In genomic region chr4:155972098-155972497, GRCh38 we compare ENCODE assay signal across 9 cellular contexts. TPM values are rescaled to one million over a fixed set of nuclear protein-coding genes. Genes with fewer than 3 reads are reported as not detected.
DNase-seq lines count a peak whose midpoint lies in the region; ATAC-seq, FAIRE-seq and TF ChIP-seq lines count a peak whose summit lies in the region.
"Had no signal": no experiment of that assay in that cellular context is flagged by ENCODE, and none has a peak within 500 bp of the region (broad histone marks: within the 10 kb centered on the region; RNA-seq: fewer than 3 reads in every experiment).

No MANE protein-coding gene starts in this region.

- TF ChIP-seq POLR2A in gastroesophageal sphincter (IDR thresholded peaks at IDR 0.05), result no peak
- no peak for TF ChIP-seq POLR2A in testis (IDR thresholded peaks at IDR 0.05)

- H3K9me2 ChIP-seq in SK-N-SH, result no peaks in the 10 kb centered on the region

- H3K4me2 ChIP-seq in SK-N-SH, result no peak overlapping the region

- H4K20me1 ChIP-seq in SK-N-SH (ENCODE audit: insufficient read depth), result no peaks in the 10 kb centered on the region

- H3K79me2 ChIP-seq in SK-N-SH (ENCODE audit: insufficient read depth), result no peaks in the 10 kb centered on the region

- peak; percentile 33 for FAIRE-seq in GM18507 (lab: Jason Lieb, UNC)

- TF ChIP-seq RAD21 in SK-N-SH (IDR thresholded peaks at IDR 0.05; ENCODE audit: low read length), result peak; percentile 54
- TF ChIP-seq RAD21 in liver (IDR thresholded peaks at IDR 0.05), result peak; percentile 61 to 70

- TF ChIP-seq CTCF in SK-N-SH (IDR thresholded peaks at IDR 0.05), result peak; percentile 51
- peak; percentile 21 for TF ChIP-seq CTCF in liver (IDR thresholded peaks at IDR 0.05; ENCODE audit: low read depth, low read length, missing input control)
- peak in 1 of 4 experiments; percentile 29 for TF ChIP-seq CTCF in gastroesophageal sphincter (IDR thresholded peaks at IDR 0.05)
- TF ChIP-seq CTCF in testis (IDR thresholded peaks at IDR 0.05), result no peak

- H3K36me3 ChIP-seq in SK-N-SH (replicated peaks in 1 of 2; ENCODE audit: control insufficient read depth in 1 of 2, insufficient read depth in 2 of 2, low read length in 1 of 2) (no peaks in the 10 kb centered on the region), liver (ENCODE audit: control insufficient read depth in 4 of 4, insufficient read depth in 3 of 4, low read depth in 1 of 4, low read length in 3 of 4) (no peaks in the 10 kb centered on the region), gastroesophageal sphincter (no peaks in the 10 kb centered on the region), testis (ENCODE audit: low read depth, missing control alignments) (no peaks in the 10 kb centered on the region)

- TF ChIP-seq EP300 in SK-N-SH (IDR thresholded peaks at IDR 0.05; ENCODE audit: borderline replicate concordance in 1 of 2, low read depth in 1 of 2, low read length in 1 of 2) (no peak), gastroesophageal sphincter (IDR thresholded peaks at IDR 0.05) (no peak)

- intact Hi-C loops in testis (cut with DNase I; ENCODE audit: low total_unique reads), result no loop called here

- WGBS in SK-N-SH (ENCODE audit: low lambda C conversion rate), result 2% methylated on average over 4 of the region's 4 CpGs
- WGBS in liver, result 29% methylated on average over 4 of the region's 4 CpGs
- WGBS in gastroesophageal sphincter (ENCODE audit: low coverage in 1 of 2), 2 donors, result 67 to 74% methylated on average over 4 of the region's 4 CpGs
- WGBS in testis, 2 donors, result 71 to 76% methylated on average over 4 of the region's 4 CpGs

- H3K27ac ChIP-seq in SK-N-SH (ENCODE audit: low read depth in 2 of 2, low read length in 1 of 2) (no peak overlapping the region), liver (ENCODE audit: low read depth in 1 of 2, low read length in 2 of 2) (no peak overlapping the region), gastroesophageal sphincter (no peak overlapping the region), testis (no peak overlapping the region)

- H3K9ac ChIP-seq in SK-N-SH (no peak overlapping the region), liver (ENCODE audit: low read depth in 1 of 2, low read length in 2 of 2) (no peak overlapping the region)

- POLR2A ChIA-PET in SK-N-SH (lab: Yijun Ruan, JAX), result no interaction called here

- H3K27me3 ChIP-seq in SK-N-SH (ENCODE audit: insufficient read depth), result no peaks in the 10 kb centered on the region; the same call in 1 of the 2 replicates
- H3K27me3 ChIP-seq in liver (ENCODE audit: control insufficient read depth in 4 of 4, insufficient read depth in 4 of 4, low read length in 3 of 4), result peaks cover 0 to 3% (median 0%) of the 10 kb centered on the region in 4 donors
- H3K27me3 ChIP-seq in gastroesophageal sphincter, result no peaks in the 10 kb centered on the region
- no peaks in the 10 kb centered on the region for H3K27me3 ChIP-seq in testis

- H3F3A ChIP-seq in SK-N-SH (replicated peaks; ENCODE audit: insufficient read depth), result no peaks in the 10 kb centered on the region

- H3K9me3 ChIP-seq in SK-N-SH (no peaks in the 10 kb centered on the region), liver (ENCODE audit: control insufficient read depth in 4 of 4, low read length in 3 of 4) (peaks cover 0 to 2% (median 0%) of the 10 kb centered on the region in 4 donors), gastroesophageal sphincter (no peaks in the 10 kb centered on the region), testis (no peaks in the 10 kb centered on the region)

- no peak overlapping the region for H2AFZ ChIP-seq in SK-N-SH (ENCODE audit: low read depth)

- no peak for DNase-seq in GM18507 (ENCODE audit: extremely low spot score, insufficient read length, low read depth)
- DNase-seq in SK-N-SH, result no peak
- DNase-seq in NCI-H1694 (lab: John Stamatoyannopoulos, UW), result no peak
- no peak for DNase-seq in occipital lobe (lab: John Stamatoyannopoulos, UW)
- no peak for DNase-seq in testis
- DNase-seq: naive B cell had no signal

- H3K4me3 ChIP-seq in SK-N-SH (ENCODE audit: low read depth in 2 of 2, low read length in 1 of 2) (no peak overlapping the region), liver (ENCODE audit: low read depth in 1 of 3, low read length in 3 of 3) (no peak overlapping the region), gastroesophageal sphincter (no peak overlapping the region), testis (no peak overlapping the region)

- CTCF ChIA-PET in SK-N-SH (lab: Yijun Ruan, JAX), result interaction anchor here (0.9 to 1.6 kb wide), 2 partner anchors 10 to 142 kb away, joined by 3 to 4 read pairs; no protein-coding TSS in a partner anchor

- H3K4me1 ChIP-seq in SK-N-SH (ENCODE audit: control insufficient read depth in 1 of 2, insufficient read depth in 2 of 2, low read depth in 1 of 2, low read length in 1 of 2) (no peaks in the 10 kb centered on the region), liver (ENCODE audit: control insufficient read depth in 4 of 4, insufficient read depth in 4 of 4, low read length in 3 of 4) (no peaks in the 10 kb centered on the region), gastroesophageal sphincter (no peaks in the 10 kb centered on the region), testis (no peaks in the 10 kb centered on the region)

- ATAC-seq in HG02759 (IDR thresholded peaks at IDR 0.05; ENCODE audit: unreplicated experiment) (peak; percentile 48), gastroesophageal sphincter (no peak)

TF ChIP-seq in SK-N-SH, 30 proteins besides CTCF, POLR2A, EP300 and RAD21:
- no peak for TF ChIP-seq MXI1 (IDR thresholded peaks at IDR 0.05; ENCODE audit: low read depth, low read length)
- TF ChIP-seq SMC3 (IDR thresholded peaks at IDR 0.05; ENCODE audit: low read depth, low read length), result 0 out of 2 replicates have a peak, but pooled peaks have one; percentile 17

TF ChIP-seq in liver, 16 proteins besides CTCF, POLR2A, EP300 and RAD21:
- TF ChIP-seq NR2F2 (IDR thresholded peaks at IDR 0.05), result no peak
- no peak for TF ChIP-seq SP1 (IDR thresholded peaks at IDR 0.05)
- TF ChIP-seq ATF3 (IDR thresholded peaks at IDR 0.05), result no peak
- TF ChIP-seq EGR1 (IDR thresholded peaks at IDR 0.05; ENCODE audit: low read depth in 2 of 2), result no peak

RNA-seq across cellular contexts. Expression of gene CTSO, which starts 18.4 kb away (rescaled TPM):
- polyA plus RNA-seq in SK-N-SH (2012; rRNA removed), result 3.3 and 4.4 TPM in 2 replicates
- polyA plus RNA-seq in SK-N-SH (2012; cell fraction: cytosol; rRNA removed), result 5.0 and 5.6 TPM in 2 replicates
- polyA plus RNA-seq in SK-N-SH (2012; cell fraction: nucleus; rRNA removed), result 2.0 and 3.1 TPM in 2 replicates
- 10 to 100 TPM; 20.7 to 36.7 TPM for total RNA-seq in liver
- polyA plus RNA-seq in liver, result 10 to 100 TPM; 23.1 to 25.9 TPM
- 10 to 100 TPM; 16.6 to 36.8 (median 29.4) TPM for total RNA-seq in gastroesophageal sphincter
- total RNA-seq in occipital lobe, result 8.7 TPM
- total RNA-seq in testis, result 10 to 100 TPM; 10.9 to 16.7 TPM
- 18.6 TPM for polyA plus RNA-seq in testis (ENCODE audit: insufficient read depth, low read depth, low replicate concordance)

Comparison
In these comparisons a context has a peak if more than half of its experiments do, and no peak if none do; other contexts are left out.
1. CTCF ChIP-seq: peak in SK-N-SH (single experiment) and liver (single experiment); none in testis (0 of 3).